ENCODE assay signal across 1 cellular context in the genomic region with DNA sequence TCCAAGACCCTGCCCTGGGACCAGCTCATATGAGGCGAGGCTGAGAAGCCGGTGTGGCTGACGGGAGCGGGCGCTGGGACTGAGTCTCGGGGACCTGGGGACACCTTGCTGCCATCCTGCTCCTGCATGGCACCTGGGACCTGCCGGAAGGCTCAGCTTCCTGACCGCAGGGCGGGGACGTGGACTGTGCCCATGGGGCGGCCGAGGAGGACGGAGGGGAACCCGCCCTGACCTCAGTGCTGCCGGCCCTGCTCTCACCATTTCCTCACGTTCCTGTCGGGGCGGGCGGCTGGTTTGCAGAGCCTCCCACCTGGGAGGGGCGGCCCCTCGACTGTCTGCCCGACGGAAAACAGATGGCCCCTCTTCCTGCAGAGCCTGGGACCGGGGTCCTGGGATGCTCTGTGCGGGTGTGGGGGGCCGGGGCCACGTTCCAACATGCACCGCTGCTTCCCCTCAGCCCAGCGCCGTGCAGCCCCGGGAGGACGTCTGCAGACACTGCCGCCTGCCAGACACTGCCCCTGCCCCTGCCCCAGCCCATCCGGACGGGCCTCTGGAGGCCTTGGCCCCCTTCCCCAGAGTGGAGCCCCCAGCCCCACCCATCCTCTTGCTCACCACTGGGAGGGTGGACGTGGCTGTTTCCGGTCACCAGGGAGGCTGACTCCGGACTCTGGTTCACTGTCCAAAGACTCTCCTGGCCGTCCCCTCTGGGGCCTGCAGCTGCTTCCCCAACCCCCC.
TF ChIP-seq lines count a peak whose summit lies in the region.

No MANE protein-coding gene starts in this region.

TF ChIP-seq in H1, 55 proteins besides CTCF, POLR2A, EP300 and RAD21:
- TF ChIP-seq HDAC2 (IDR thresholded peaks at IDR 0.05; ENCODE audit: borderline replicate concordance in 1 of 2, low read depth in 2 of 2, low read length in 2 of 2), result no peak
